9 cellular contexts compared by ENCODE assay signal in genomic region chr17:43832976-43833829, GRCh38. TPM values are rescaled to one million over a fixed set of nuclear protein-coding genes. Genes with fewer than 3 reads are reported as not detected.
DNase-seq lines count a peak whose midpoint lies in the region; ATAC-seq and TF ChIP-seq lines count a peak whose summit lies in the region.
"Had no signal": no experiment of that assay in that cellular context is flagged by ENCODE, and none has a peak within 500 bp of the region (broad histone marks: within the 10 kb centered on the region; RNA-seq: fewer than 3 reads in every experiment).

TSS of gene MPP3 (minus strand) at chr17:43833146. CDS start at chr17:43831906, 1,240 bp downstream.

- H3K27me3 Mint-ChIP-seq in activated CD8-positive, alpha-beta memory T cell treated with anti-CD3 and anti-CD28 coated beads, Interleukin-2, amount 10 ng/mL, durations not matched to agents 7 days and 5 days: peaks cover 63% of the 10 kb centered on the region
- peaks cover 42% of the 10 kb centered on the region for H3K27me3 Mint-ChIP-seq in endodermal cell (ENCODE audit: insufficient read depth)

- H3K27me3 ChIP-seq in endodermal cell (ENCODE audit: control insufficient read depth, insufficient read depth, low read length, poor library complexity, severe bottlenecking): peaks cover 16% of the 10 kb centered on the region

- CTCF ChIA-PET in activated CD8-positive, alpha-beta memory T cell treated with anti-CD3 and anti-CD28 coated beads, Interleukin-2, amount 10 ng/mL, durations not matched to agents 7 days and 5 days (lab: Charles Lee): interaction anchor here (1.6 kb wide), 1 partner anchor 13 kb away, joined by 7 read pairs; no protein-coding TSS in a partner anchor

- DNase-seq in NCI-H2081 (lab: John Stamatoyannopoulos, UW): peak; percentile 62 to 70
- no peak for DNase-seq in NCI-H2081 treated with DMSO at 0.1 percent for 48 hours (lab: John Stamatoyannopoulos, UW)
- DNase-seq in NCI-H446 (lab: John Stamatoyannopoulos, UW): peak; percentile 41 to 78
- DNase-seq in activated CD8-positive, alpha-beta memory T cell treated with anti-CD3 and anti-CD28 coated beads, Interleukin-2, amount 10 ng/mL, durations not matched to agents 7 days and 5 days: no peak
- DNase-seq in endodermal cell: peak; percentile 85
- peak; percentile 72 for DNase-seq in medulla oblongata (ENCODE audit: extremely low spot score)
- peak; percentile 13 to 34 (median 34) for DNase-seq in stimulated activated CD4-positive, alpha-beta T cell treated with anti-CD3 and anti-CD28 coated beads, TNF-alpha, amount 100 ng/mL, for 4 hours (ENCODE audit: low read depth in 3 of 3)
- DNase-seq: DND-41 had no signal

- no peaks in the 10 kb centered on the region for H3K36me3 Mint-ChIP-seq in activated CD8-positive, alpha-beta memory T cell treated with anti-CD3 and anti-CD28 coated beads, Interleukin-2, amount 10 ng/mL, durations not matched to agents 7 days and 5 days
- no peaks in the 10 kb centered on the region for H3K36me3 Mint-ChIP-seq in endodermal cell (ENCODE audit: low read depth)

- ATAC-seq in activated CD8-positive, alpha-beta memory T cell treated with anti-CD3 and anti-CD28 coated beads, Interleukin-2, amount 10 ng/mL, durations not matched to agents 7 days and 5 days: peak; percentile 78
- ATAC-seq in HG03139 (IDR thresholded peaks at IDR 0.05; ENCODE audit: unreplicated experiment): no peak

- H3K4me3 ChIP-seq in endodermal cell (ENCODE audit: low read length): peak within 1 kb of the TSS; percentile 78

- H3K4me1 ChIP-seq in endodermal cell (ENCODE audit: control insufficient read depth, insufficient read depth, low read length): no peaks in the 10 kb centered on the region

- TF ChIP-seq CTCF in endodermal cell (conservative IDR thresholded peaks at IDR 0.05): no peak

- no peak within 1 kb of the TSS for H3K27ac ChIP-seq in endodermal cell (ENCODE audit: low read depth, low read length)

- H3K4me3 Mint-ChIP-seq in activated CD8-positive, alpha-beta memory T cell treated with anti-CD3 and anti-CD28 coated beads, Interleukin-2, amount 10 ng/mL, durations not matched to agents 7 days and 5 days: peak within 1 kb of the TSS; percentile 49
- H3K4me3 Mint-ChIP-seq in endodermal cell: peak within 1 kb of the TSS; percentile 66

- peaks cover 8% of the 10 kb centered on the region for H3K9me3 ChIP-seq in endodermal cell (ENCODE audit: control insufficient read depth, low read length)

- no peak within 1 kb of the TSS for H3K27ac Mint-ChIP-seq in activated CD8-positive, alpha-beta memory T cell treated with anti-CD3 and anti-CD28 coated beads, Interleukin-2, amount 10 ng/mL, durations not matched to agents 7 days and 5 days
- H3K27ac Mint-ChIP-seq in endodermal cell: no peak within 1 kb of the TSS

- no peaks in the 10 kb centered on the region for H3K9me3 Mint-ChIP-seq in activated CD8-positive, alpha-beta memory T cell treated with anti-CD3 and anti-CD28 coated beads, Interleukin-2, amount 10 ng/mL, durations not matched to agents 7 days and 5 days (ENCODE audit: low read depth)
- H3K9me3 Mint-ChIP-seq in endodermal cell: peaks cover 15% of the 10 kb centered on the region

- H3K4me1 Mint-ChIP-seq in activated CD8-positive, alpha-beta memory T cell treated with anti-CD3 and anti-CD28 coated beads, Interleukin-2, amount 10 ng/mL, durations not matched to agents 7 days and 5 days: peaks cover 13% of the 10 kb centered on the region
- peaks cover 24% of the 10 kb centered on the region for H3K4me1 Mint-ChIP-seq in endodermal cell

- 2 to 7% methylated on average over 16 to 84 of the region's 87 CpGs for WGBS in endodermal cell (ENCODE audit: insufficient coverage in 1 of 2, insufficient read length in 1 of 2), 2 experiments

- no peak within 1 kb of the TSS for H3K9ac ChIP-seq in endodermal cell (ENCODE audit: extremely low read depth, low read length, poor library complexity, severe bottlenecking)

- no peaks in the 10 kb centered on the region for H3K36me3 ChIP-seq in endodermal cell (ENCODE audit: control insufficient read depth, insufficient read depth, low read length)

RNA-seq across cellular contexts. Expression of gene MPP3, which starts in this region (rescaled TPM):
- total RNA-seq in activated CD8-positive, alpha-beta memory T cell treated with anti-CD3 and anti-CD28 coated beads, Interleukin-2, amount 10 ng/mL, durations not matched to agents 7 days and 5 days: not detected
- 1 to 10 TPM; 5.8 to 6.8 TPM for total RNA-seq in endodermal cell
- polyA plus RNA-seq in endodermal cell (2013, experiment 1 of 2): 6.6 TPM
- polyA plus RNA-seq in endodermal cell (2013, experiment 2 of 2): 10.8 TPM

Comparison
In these comparisons a context has a peak if more than half of its experiments do, and no peak if none do; other contexts are left out.
1. RNA of gene MPP3 (total RNA-seq): 5.8 to 6.8 TPM in endodermal cell; not detected in activated CD8-positive, alpha-beta memory T cell treated with anti-CD3 and anti-CD28 coated beads, Interleukin-2, amount 10 ng/mL, durations not matched to agents 7 days and 5 days; every median in the first group is over 4 times any median in the second.
2. DNase-seq: peak in NCI-H2081 (2 of 2), NCI-H446 (2 of 2), endodermal cell (single experiment), medulla oblongata (single experiment) and stimulated activated CD4-positive, alpha-beta T cell treated with anti-CD3 and anti-CD28 coated beads, TNF-alpha, amount 100 ng/mL, for 4 hours (3 of 3); none in NCI-H2081 treated with DMSO at 0.1 percent for 48 hours (single experiment) and activated CD8-positive, alpha-beta memory T cell treated with anti-CD3 and anti-CD28 coated beads, Interleukin-2, amount 10 ng/mL, durations not matched to agents 7 days and 5 days (single experiment).
3. Peak in ATAC-seq in activated CD8-positive, alpha-beta memory T cell treated with anti-CD3 and anti-CD28 coated beads, Interleukin-2, amount 10 ng/mL, durations not matched to agents 7 days and 5 days; RNA of the gene not detected or under 1 TPM.